Comparison of ENCODE assay signal across 23 cellular contexts in the genomic region with DNA sequence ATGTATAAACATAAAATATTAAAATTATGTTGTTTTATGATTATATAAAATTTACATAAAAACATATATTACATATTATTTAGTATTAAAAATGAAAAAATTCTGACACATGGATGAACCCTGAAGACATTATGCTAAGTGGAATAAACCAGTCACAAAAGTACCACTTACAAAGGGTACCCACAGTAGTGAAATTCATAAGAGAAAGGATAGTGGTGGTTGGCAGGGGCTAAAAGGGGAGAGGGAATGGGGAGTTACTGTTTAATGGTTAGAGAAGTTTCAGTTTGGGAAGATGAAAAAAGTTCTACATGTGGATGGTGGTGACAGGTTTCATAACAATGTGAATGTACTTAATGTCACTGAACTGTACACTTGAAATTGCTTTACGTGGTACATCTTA.
"Had no signal": no experiment of that assay in that cellular context is flagged by ENCODE, and none has a peak within 500 bp of the region (broad histone marks: within the 10 kb centered on the region; RNA-seq: fewer than 3 reads in every experiment).

No MANE protein-coding gene starts in this region.

- H3K9me3 ChIP-seq: MG63 had no signal

- H3K9me3 Mint-ChIP-seq: activated CD4-positive, alpha-beta memory T cell treated with anti-CD3 and anti-CD28 coated beads for 36 hours; activated CD4-positive, alpha-beta T cell treated with anti-CD3 and anti-CD28 coated beads, Interleukin-2, amount 10 ng/mL, durations not matched to agents 7 days and 5 days; activated naive CD4-positive, alpha-beta T cell treated with anti-CD3 and anti-CD28 coated beads, Interleukin-2, amount 10 ng/mL, durations not matched to agents 7 days and 5 days; activated T-cell treated with anti-CD3 and anti-CD28 coated beads, Interleukin-2, amount 50 U/mL, for 72 hours; activated T-helper 2 cell treated with anti-CD3 and anti-CD28 coated beads, Interferon-gamma antibody, Interleukin-2, Interleukin-4, amounts not matched to agents 10 μg/mL and 5 μg/mL and 100 μg/mL, durations not matched to agents 14 hours and 24 hours and 36 hours; brain; T-helper 1 cell treated with Interleukin-12 subunit alpha and Interleukin-12 subunit beta and Interleukin-4 antibody, amounts not matched to agents 30 μg/mL and 1 μg/mL, for 36 hours; WTC11 had no signal

- H3K36me3 ChIP-seq: MG63 had no signal

- H3K27me3 ChIP-seq: MG63 had no signal

- H3K27me3 Mint-ChIP-seq: activated CD4-positive, alpha-beta memory T cell treated with anti-CD3 and anti-CD28 coated beads for 36 hours; activated CD4-positive, alpha-beta T cell treated with anti-CD3 and anti-CD28 coated beads, Interleukin-2, amount 10 ng/mL, durations not matched to agents 7 days and 5 days; activated naive CD4-positive, alpha-beta T cell treated with anti-CD3 and anti-CD28 coated beads, Interleukin-2, amount 10 ng/mL, durations not matched to agents 7 days and 5 days; brain had no signal

- H3K4me1 Mint-ChIP-seq: activated naive CD4-positive, alpha-beta T cell treated with anti-CD3 and anti-CD28 coated beads, Interleukin-2, amount 10 ng/mL, durations not matched to agents 7 days and 5 days had no signal

- H3K27ac Mint-ChIP-seq: activated CD4-positive, alpha-beta memory T cell treated with anti-CD3 and anti-CD28 coated beads for 36 hours; activated CD4-positive, alpha-beta T cell treated with anti-CD3 and anti-CD28 coated beads, Interleukin-2, amount 10 ng/mL, durations not matched to agents 7 days and 5 days; activated naive CD4-positive, alpha-beta T cell treated with anti-CD3 and anti-CD28 coated beads, Interleukin-2, amount 10 ng/mL, durations not matched to agents 7 days and 5 days; activated T-cell treated with anti-CD3 and anti-CD28 coated beads, Interleukin-2, amount 50 U/mL, for 72 hours; activated T-helper 2 cell treated with anti-CD3 and anti-CD28 coated beads, Interferon-gamma antibody, Interleukin-2, Interleukin-4, amounts not matched to agents 10 μg/mL and 5 μg/mL and 100 μg/mL, durations not matched to agents 14 hours and 24 hours and 36 hours; T-helper 1 cell treated with Interleukin-12 subunit alpha and Interleukin-12 subunit beta and Interleukin-4 antibody, amounts not matched to agents 30 μg/mL and 1 μg/mL, for 36 hours; WTC11 had no signal

- ATAC-seq: activated T-cell treated with anti-CD3 and anti-CD28 coated beads, Interleukin-2, amount 50 U/mL, for 72 hours; HepG2; PC-3; WTC11 had no signal

- H3K4me3 ChIP-seq: MG63 had no signal

- H3K4me3 Mint-ChIP-seq: activated CD4-positive, alpha-beta memory T cell treated with anti-CD3 and anti-CD28 coated beads for 36 hours; activated CD4-positive, alpha-beta T cell treated with anti-CD3 and anti-CD28 coated beads, Interleukin-2, amount 10 ng/mL, durations not matched to agents 7 days and 5 days; activated naive CD4-positive, alpha-beta T cell treated with anti-CD3 and anti-CD28 coated beads, Interleukin-2, amount 10 ng/mL, durations not matched to agents 7 days and 5 days; activated T-cell treated with anti-CD3 and anti-CD28 coated beads, Interleukin-2, amount 50 U/mL, for 72 hours; brain; T-helper 1 cell treated with Interleukin-12 subunit alpha and Interleukin-12 subunit beta and Interleukin-4 antibody, amounts not matched to agents 30 μg/mL and 1 μg/mL, for 36 hours; WTC11 had no signal

- FAIRE-seq: astrocyte, HepG2 had no signal

- DNase-seq: activated CD4-positive, alpha-beta memory T cell treated with anti-CD3 and anti-CD28 coated beads for 36 hours; activated CD4-positive, alpha-beta T cell treated with anti-CD3 and anti-CD28 coated beads, Interleukin-2, amount 10 ng/mL, durations not matched to agents 7 days and 5 days; activated CD4-positive, CD25-positive, alpha-beta regulatory T cell treated with anti-CD3 and anti-CD28 coated beads, Interleukin-2, amount 50 U/mL, for 72 hours; activated CD8-positive, alpha-beta memory T cell treated with anti-CD3 and anti-CD28 coated beads for 24 hours; activated gamma-delta T cell treated with Interleukin-2 at 50 U/mL for 16 hours; activated naive CD4-positive, alpha-beta T cell treated with anti-CD3 and anti-CD28 coated beads, Interleukin-2, amount 10 ng/mL, durations not matched to agents 7 days and 5 days; activated T-cell treated with anti-CD3 and anti-CD28 coated beads, Interleukin-2, amount 50 U/mL, for 72 hours; MG63; MV-4-11; NCI-H1092 treated with DMSO at 0.1 percent for 48 hours; NCI-H1436; NCI-H1694 treated with DMSO at 0.1 percent for 48 hours; NCI-H2081; NCI-H446; NCI-H524; PC-3; SHP77 treated with DMSO at 0.1 percent for 48 hours had no signal

- H3K36me3 Mint-ChIP-seq: activated CD4-positive, alpha-beta memory T cell treated with anti-CD3 and anti-CD28 coated beads for 36 hours; activated naive CD4-positive, alpha-beta T cell treated with anti-CD3 and anti-CD28 coated beads, Interleukin-2, amount 10 ng/mL, durations not matched to agents 7 days and 5 days; WTC11 had no signal
